Comparison of ENCODE assay signal across 1 cellular context in the genomic region with DNA sequence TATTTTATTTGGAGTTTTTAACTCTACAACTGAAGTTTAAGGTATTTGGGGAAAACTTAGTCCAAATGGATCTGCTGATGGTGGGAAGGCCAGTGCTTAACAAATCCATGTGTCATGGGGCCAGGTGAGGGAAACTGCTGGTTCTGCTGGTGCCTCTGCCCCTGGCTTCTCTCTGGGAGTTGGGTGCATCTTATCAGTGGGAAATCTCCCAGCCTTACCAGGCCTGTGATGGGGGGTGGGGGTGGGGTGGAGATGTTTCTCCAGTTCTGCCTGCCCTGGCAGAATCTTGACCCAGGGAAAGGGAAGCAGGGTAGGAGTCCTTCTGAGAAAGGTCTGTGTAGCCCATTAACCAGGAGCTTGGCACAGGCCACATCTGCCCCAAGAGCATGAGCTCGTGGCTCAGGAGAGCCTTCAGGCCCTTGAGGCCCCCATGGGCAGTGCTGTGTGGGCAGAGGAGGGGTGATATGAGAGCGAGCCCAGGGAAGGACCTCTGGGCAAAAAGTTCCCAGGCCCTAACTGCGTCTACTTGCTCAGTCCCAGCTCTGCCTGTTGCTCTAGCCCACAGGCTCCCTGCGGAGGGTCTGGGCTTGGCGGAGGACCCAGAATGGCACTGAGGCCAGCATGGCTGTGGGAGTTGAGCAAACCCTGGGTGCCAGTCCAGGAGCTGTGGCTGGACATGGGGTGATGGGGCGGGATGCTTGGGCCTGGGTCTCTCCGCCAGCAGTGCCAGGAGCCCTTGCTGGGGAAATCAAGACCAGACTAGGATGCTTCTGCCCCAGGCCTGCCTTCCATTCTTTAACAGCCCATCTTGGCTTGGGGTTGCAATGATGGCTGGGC.
TF ChIP-seq lines count a peak whose summit lies in the region.

No MANE protein-coding gene starts in this region.

TF ChIP-seq in H1, 55 proteins besides CTCF, POLR2A, EP300 and RAD21:
- TF ChIP-seq POLR2AphosphoS5 (IDR thresholded peaks at IDR 0.05; ENCODE audit: low read depth, low read length): peak; percentile 16; the same call in 1 of the 2 replicates
- TF ChIP-seq, protein P1, sequence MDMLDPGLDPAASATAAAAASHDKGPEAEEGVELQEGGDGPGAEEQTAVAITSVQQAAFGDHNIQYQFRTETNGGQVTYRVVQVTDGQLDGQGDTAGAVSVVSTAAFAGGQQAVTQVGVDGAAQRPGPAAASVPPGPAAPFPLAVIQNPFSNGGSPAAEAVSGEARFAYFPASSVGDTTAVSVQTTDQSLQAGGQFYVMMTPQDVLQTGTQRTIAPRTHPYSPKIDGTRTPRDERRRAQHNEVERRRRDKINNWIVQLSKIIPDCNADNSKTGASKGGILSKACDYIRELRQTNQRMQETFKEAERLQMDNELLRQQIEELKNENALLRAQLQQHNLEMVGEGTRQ (IDR thresholded peaks at IDR 0.05; ENCODE audit: low read length): no peak
